1 cellular context compared by ENCODE assay signal in genomic region chr22:49999063-49999900, GRCh38.
TF ChIP-seq lines count a peak whose summit lies in the region.

No MANE protein-coding gene starts in this region.

TF ChIP-seq in K562, 482 proteins besides CTCF, POLR2A, EP300 and RAD21 (continued from another document and continues in another):
- TF ChIP-seq, protein P1, sequence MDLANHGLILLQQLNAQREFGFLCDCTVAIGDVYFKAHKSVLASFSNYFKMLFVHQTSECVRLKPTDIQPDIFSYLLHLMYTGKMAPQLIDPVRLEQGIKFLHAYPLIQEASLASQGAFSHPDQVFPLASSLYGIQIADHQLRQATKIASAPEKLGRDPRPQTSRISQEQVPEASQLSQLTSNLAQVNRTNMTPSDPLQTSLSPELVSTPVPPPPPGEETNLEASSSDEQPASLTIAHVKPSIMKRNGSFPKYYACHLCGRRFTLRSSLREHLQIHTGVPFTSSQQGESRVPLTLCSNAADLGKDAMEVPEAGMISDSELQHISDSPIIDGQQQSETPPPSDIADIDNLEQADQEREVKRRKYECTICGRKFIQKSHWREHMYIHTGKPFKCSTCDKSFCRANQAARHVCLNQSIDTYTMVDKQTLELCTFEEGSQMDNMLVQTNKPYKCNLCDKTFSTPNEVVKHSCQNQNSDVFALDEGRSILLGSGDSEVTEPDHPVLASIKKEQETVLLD (IDR thresholded peaks at IDR 0.05), result no peak
- TF ChIP-seq TBP (optimal IDR thresholded peaks at IDR 0.05; ENCODE audit: low read depth, low read length), result peak; percentile 7
- no peak for TF ChIP-seq THAP12 (CRISPR knock-in tag; IDR thresholded peaks at IDR 0.05)
- TF ChIP-seq, protein P2, sequence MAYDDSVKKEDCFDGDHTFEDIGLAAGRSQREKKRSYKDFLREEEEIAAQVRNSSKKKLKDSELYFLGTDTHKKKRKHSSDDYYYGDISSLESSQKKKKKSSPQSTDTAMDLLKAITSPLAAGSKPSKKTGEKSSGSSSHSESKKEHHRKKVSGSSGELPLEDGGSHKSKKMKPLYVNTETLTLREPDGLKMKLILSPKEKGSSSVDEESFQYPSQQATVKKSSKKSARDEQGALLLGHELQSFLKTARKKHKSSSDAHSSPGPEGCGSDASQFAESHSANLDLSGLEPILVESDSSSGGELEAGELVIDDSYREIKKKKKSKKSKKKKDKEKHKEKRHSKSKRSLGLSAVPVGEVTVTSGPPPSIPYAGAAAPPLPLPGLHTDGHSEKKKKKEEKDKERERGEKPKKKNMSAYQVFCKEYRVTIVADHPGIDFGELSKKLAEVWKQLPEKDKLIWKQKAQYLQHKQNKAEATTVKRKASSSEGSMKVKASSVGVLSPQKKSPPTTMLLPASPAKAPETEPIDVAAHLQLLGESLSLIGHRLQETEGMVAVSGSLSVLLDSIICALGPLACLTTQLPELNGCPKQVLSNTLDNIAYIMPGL (CRISPR knock-in tag; IDR thresholded peaks at IDR 0.05), result no peak
- TF ChIP-seq SRF (CRISPR knock-in tag; IDR thresholded peaks at IDR 0.05), result no peak
- no peak for TF ChIP-seq ZNF41 (CRISPR knock-in tag; conservative IDR thresholded peaks at IDR 0.05)
- TF ChIP-seq COPS2 (conservative IDR thresholded peaks at IDR 0.05), result no peak
- peak; percentile 67; the same call in 1 of the 2 replicates for TF ChIP-seq EP400 (IDR thresholded peaks at IDR 0.05)
- TF ChIP-seq MEIS2 (IDR thresholded peaks at IDR 0.05; ENCODE audit: partially characterized antibody), result no peak
- TF ChIP-seq ZNF140 (CRISPR knock-in tag; IDR thresholded peaks at IDR 0.05), result no peak
- TF ChIP-seq ETV1 (tag; conservative IDR thresholded peaks at IDR 0.05; ENCODE audit: low read depth), result no peak
- no peak for TF ChIP-seq ARID4B (CRISPR knock-in tag; IDR thresholded peaks at IDR 0.05)
- TF ChIP-seq ZBTB17 (CRISPR knock-in tag; IDR thresholded peaks at IDR 0.05), result no peak
- no peak for TF ChIP-seq ESRRB (CRISPR knock-in tag; IDR thresholded peaks at IDR 0.05; ENCODE audit: borderline replicate concordance)
- no peak for TF ChIP-seq SMARCC2 (IDR thresholded peaks at IDR 0.05; ENCODE audit: low read depth)
- no peak for TF ChIP-seq NFYB (IDR thresholded peaks at IDR 0.05; ENCODE audit: extremely low read depth, insufficient read length)
- no peak for TF ChIP-seq KLF6 (CRISPR knock-in tag; IDR thresholded peaks at IDR 0.05; ENCODE audit: borderline replicate concordance)
- no peak for TF ChIP-seq MYBL2 (IDR thresholded peaks at IDR 0.05; ENCODE audit: low read depth)
- no peak for TF ChIP-seq MYBL2 (CRISPR knock-in tag; IDR thresholded peaks at IDR 0.05; ENCODE audit: borderline replicate concordance)
- no peak for TF ChIP-seq SAFB2 (IDR thresholded peaks at IDR 0.05; ENCODE audit: borderline replicate concordance, low read depth, low read length, severe bottlenecking)
- TF ChIP-seq ZKSCAN8 (CRISPR knock-in tag; IDR thresholded peaks at IDR 0.05), result no peak
- no peak for TF ChIP-seq POU5F1 (IDR thresholded peaks at IDR 0.05; ENCODE audit: borderline replicate concordance, low read depth, low read length, partially characterized antibody)
- TF ChIP-seq JUNB (CRISPR knock-in tag; conservative IDR thresholded peaks at IDR 0.05), result no peak
- TF ChIP-seq CHD4 (IDR thresholded peaks at IDR 0.05; ENCODE audit: insufficient read depth, insufficient replicate concordance, low read depth, low read length, poor library complexity, severe bottlenecking), result no peak
- TF ChIP-seq E2F6 (IDR thresholded peaks at IDR 0.05; ENCODE audit: borderline replicate concordance in 1 of 2, extremely low read depth in 1 of 2, insufficient read depth in 1 of 2, insufficient read length in 1 of 2, low read depth in 1 of 2, low read length in 1 of 2, poor library complexity in 1 of 2, severe bottlenecking in 1 of 2), result peak in 1 of 2 experiments; percentile 46
- no peak for TF ChIP-seq ZNF311 (CRISPR knock-in tag; IDR thresholded peaks at IDR 0.05)
- no peak for TF ChIP-seq SMARCB1 (IDR thresholded peaks at IDR 0.05; ENCODE audit: insufficient read length, low read depth)
- no peak for TF ChIP-seq FOXK2 (conservative IDR thresholded peaks at IDR 0.05 in 1 of 2, IDR thresholded peaks at IDR 0.05 in 1 of 2; ENCODE audit: low read depth in 2 of 2)
- peak; percentile 41; the same call in 1 of the 2 replicates for TF ChIP-seq L3MBTL2 (IDR thresholded peaks at IDR 0.05)
- no peak for TF ChIP-seq PML (IDR thresholded peaks at IDR 0.05; ENCODE audit: low read length)
- TF ChIP-seq, protein P3, sequence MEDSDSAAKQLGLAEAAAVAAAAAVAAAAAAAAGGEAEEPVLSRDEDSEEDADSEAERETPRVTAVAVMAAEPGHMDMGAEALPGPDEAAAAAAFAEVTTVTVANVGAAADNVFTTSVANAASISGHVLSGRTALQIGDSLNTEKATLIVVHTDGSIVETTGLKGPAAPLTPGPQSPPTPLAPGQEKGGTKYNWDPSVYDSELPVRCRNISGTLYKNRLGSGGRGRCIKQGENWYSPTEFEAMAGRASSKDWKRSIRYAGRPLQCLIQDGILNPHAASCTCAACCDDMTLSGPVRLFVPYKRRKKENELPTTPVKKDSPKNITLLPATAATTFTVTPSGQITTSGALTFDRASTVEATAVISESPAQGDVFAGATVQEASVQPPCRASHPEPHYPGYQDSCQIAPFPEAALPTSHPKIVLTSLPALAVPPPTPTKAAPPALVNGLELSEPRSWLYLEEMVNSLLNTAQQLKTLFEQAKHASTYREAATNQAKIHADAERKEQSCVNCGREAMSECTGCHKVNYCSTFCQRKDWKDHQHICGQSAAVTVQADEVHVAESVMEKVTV (CRISPR knock-in tag; IDR thresholded peaks at IDR 0.05), result no peak
- no peak for TF ChIP-seq XRCC5 (IDR thresholded peaks at IDR 0.05; ENCODE audit: low read depth, low read length)
- TF ChIP-seq CBX1 (IDR thresholded peaks at IDR 0.05; ENCODE audit: low read depth), result no peak
- TF ChIP-seq ARID1B (IDR thresholded peaks at IDR 0.05), result peak; percentile 18; the same call in 1 of the 2 replicates
- no peak for TF ChIP-seq TRIM24 (IDR thresholded peaks at IDR 0.05)
- TF ChIP-seq ZNF347 (CRISPR knock-in tag; IDR thresholded peaks at IDR 0.05; ENCODE audit: low read depth), result no peak
- no peak for TF ChIP-seq ZNF24 (IDR thresholded peaks at IDR 0.05)
- TF ChIP-seq, protein P4, sequence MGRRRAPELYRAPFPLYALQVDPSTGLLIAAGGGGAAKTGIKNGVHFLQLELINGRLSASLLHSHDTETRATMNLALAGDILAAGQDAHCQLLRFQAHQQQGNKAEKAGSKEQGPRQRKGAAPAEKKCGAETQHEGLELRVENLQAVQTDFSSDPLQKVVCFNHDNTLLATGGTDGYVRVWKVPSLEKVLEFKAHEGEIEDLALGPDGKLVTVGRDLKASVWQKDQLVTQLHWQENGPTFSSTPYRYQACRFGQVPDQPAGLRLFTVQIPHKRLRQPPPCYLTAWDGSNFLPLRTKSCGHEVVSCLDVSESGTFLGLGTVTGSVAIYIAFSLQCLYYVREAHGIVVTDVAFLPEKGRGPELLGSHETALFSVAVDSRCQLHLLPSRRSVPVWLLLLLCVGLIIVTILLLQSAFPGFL (CRISPR knock-in tag; IDR thresholded peaks at IDR 0.05), result no peak
- TF ChIP-seq KLF16 (IDR thresholded peaks at IDR 0.05), result no peak
- no peak for TF ChIP-seq NEUROD1 (IDR thresholded peaks at IDR 0.05; ENCODE audit: borderline replicate concordance, low read depth, low read length, partially characterized antibody)
- no peak for TF ChIP-seq NELFE (IDR thresholded peaks at IDR 0.05; ENCODE audit: insufficient read depth, insufficient read length)
- TF ChIP-seq TCF7L2 (IDR thresholded peaks at IDR 0.05; ENCODE audit: low read depth, low read length), result no peak
- TF ChIP-seq TAF15 (IDR thresholded peaks at IDR 0.05; ENCODE audit: low read depth, low read length), result no peak
- TF ChIP-seq ZC3H11A (IDR thresholded peaks at IDR 0.05; ENCODE audit: low read depth, low read length), result no peak
- no peak for TF ChIP-seq RBM39 (optimal IDR thresholded peaks at IDR 0.05; ENCODE audit: low read depth, low read length)
- no peak for TF ChIP-seq NKRF (IDR thresholded peaks at IDR 0.05; ENCODE audit: borderline replicate concordance)
- TF ChIP-seq HNRNPLL (IDR thresholded peaks at IDR 0.05; ENCODE audit: low read depth, low read length, poor library complexity, severe bottlenecking), result no peak
